In the genomic region with DNA sequence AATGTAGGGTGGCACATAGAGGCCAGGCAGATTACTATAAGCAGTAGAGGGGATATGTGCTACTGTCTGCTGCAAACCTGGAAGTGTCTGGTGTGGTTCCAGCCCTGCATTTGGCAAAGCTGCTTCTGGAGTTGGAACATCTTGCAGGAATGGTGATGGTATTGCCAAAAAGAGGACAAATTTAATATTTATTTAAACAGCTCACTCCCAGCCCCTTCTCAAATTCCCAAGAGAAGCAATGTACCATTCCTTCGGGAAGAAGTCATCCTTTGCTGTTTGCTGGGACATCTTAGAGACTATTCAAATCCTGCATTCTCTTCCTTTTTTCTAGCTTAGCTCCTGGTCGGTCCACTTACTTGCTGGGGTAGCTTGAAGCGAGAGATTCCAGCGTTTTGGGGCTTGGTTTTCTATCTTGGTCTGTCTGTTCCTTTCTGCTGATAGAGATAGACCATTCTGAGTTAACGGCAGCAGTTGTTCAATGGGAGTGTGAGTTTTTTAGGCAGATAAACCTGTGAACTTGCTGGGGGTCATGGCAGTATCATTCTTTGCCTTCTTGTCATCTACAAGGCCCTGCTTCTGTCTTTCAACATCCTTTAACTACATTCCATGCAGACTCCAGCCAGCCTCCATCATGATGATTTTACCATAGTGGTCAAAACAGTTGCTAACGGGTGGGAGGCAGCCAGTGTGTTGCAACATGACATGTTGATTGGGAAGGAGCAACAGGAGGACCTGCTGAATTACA, we compare ENCODE assay signal across 1 cellular context.
TF ChIP-seq lines count a peak whose summit lies in the region.

No MANE protein-coding gene starts in this region.

TF ChIP-seq in K562, 482 proteins besides CTCF, POLR2A, EP300 and RAD21 (continued from another document and continues in another):
- TF ChIP-seq, protein P1, sequence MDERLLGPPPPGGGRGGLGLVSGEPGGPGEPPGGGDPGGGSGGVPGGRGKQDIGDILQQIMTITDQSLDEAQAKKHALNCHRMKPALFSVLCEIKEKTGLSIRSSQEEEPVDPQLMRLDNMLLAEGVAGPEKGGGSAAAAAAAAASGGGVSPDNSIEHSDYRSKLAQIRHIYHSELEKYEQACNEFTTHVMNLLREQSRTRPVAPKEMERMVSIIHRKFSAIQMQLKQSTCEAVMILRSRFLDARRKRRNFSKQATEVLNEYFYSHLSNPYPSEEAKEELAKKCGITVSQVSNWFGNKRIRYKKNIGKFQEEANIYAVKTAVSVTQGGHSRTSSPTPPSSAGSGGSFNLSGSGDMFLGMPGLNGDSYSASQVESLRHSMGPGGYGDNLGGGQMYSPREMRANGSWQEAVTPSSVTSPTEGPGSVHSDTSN (CRISPR knock-in tag; IDR thresholded peaks at IDR 0.05; ENCODE audit: low read depth): no peak
- TF ChIP-seq, protein P1 (tag; conservative IDR thresholded peaks at IDR 0.05; ENCODE audit: low read depth): peak; percentile 61
- peak; percentile 70; the same call in 1 of the 2 replicates for TF ChIP-seq MBD2 (IDR thresholded peaks at IDR 0.05; ENCODE audit: borderline replicate concordance, low read depth)
- TF ChIP-seq ZNF121 (CRISPR knock-in tag; conservative IDR thresholded peaks at IDR 0.05): no peak
- TF ChIP-seq MECOM (CRISPR knock-in tag; IDR thresholded peaks at IDR 0.05): peak; percentile 39; the same call in 1 of the 2 replicates
- TF ChIP-seq, protein P2, sequence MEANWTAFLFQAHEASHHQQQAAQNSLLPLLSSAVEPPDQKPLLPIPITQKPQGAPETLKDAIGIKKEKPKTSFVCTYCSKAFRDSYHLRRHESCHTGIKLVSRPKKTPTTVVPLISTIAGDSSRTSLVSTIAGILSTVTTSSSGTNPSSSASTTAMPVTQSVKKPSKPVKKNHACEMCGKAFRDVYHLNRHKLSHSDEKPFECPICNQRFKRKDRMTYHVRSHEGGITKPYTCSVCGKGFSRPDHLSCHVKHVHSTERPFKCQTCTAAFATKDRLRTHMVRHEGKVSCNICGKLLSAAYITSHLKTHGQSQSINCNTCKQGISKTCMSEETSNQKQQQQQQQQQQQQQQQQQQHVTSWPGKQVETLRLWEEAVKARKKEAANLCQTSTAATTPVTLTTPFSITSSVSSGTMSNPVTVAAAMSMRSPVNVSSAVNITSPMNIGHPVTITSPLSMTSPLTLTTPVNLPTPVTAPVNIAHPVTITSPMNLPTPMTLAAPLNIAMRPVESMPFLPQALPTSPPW (CRISPR knock-in tag; IDR thresholded peaks at IDR 0.05): peak; percentile 48; the same call in 1 of the 2 replicates
- peak; percentile 83; the same call in 1 of the 2 replicates for TF ChIP-seq SMAD4 (CRISPR knock-in tag; conservative IDR thresholded peaks at IDR 0.05)
- TF ChIP-seq FUS (optimal IDR thresholded peaks at IDR 0.05; ENCODE audit: low read depth, low read length): no peak
- TF ChIP-seq DACH1 (IDR thresholded peaks at IDR 0.05; ENCODE audit: partially characterized antibody): no peak
- TF ChIP-seq ERF (CRISPR knock-in tag; IDR thresholded peaks at IDR 0.05): no peak
- peak; percentile 87 for TF ChIP-seq ZBED1 (IDR thresholded peaks at IDR 0.05)
- no peak for TF ChIP-seq KDM4B (IDR thresholded peaks at IDR 0.05; ENCODE audit: borderline replicate concordance in 2 of 2, low read depth in 1 of 2)
- peak; percentile 60 for TF ChIP-seq HMGN3 (IDR thresholded peaks at IDR 0.05; ENCODE audit: borderline replicate concordance, extremely low read depth, insufficient read length, low read depth, low read length)
- peak; percentile 79; the same call in 1 of the 2 replicates for TF ChIP-seq ZNF24 (IDR thresholded peaks at IDR 0.05)
- TF ChIP-seq, protein P3, sequence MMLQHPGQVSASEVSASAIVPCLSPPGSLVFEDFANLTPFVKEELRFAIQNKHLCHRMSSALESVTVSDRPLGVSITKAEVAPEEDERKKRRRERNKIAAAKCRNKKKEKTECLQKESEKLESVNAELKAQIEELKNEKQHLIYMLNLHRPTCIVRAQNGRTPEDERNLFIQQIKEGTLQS (IDR thresholded peaks at IDR 0.05): peak; percentile 67
- TF ChIP-seq, protein P3 (CRISPR knock-in tag; conservative IDR thresholded peaks at IDR 0.05): no peak
- TF ChIP-seq PHB2 (IDR thresholded peaks at IDR 0.05; ENCODE audit: low read depth): peak; percentile 97
- TF ChIP-seq RNF2 (IDR thresholded peaks at IDR 0.05): peak; percentile 90; the same call in 1 of the 2 replicates
- peak; percentile 41; the same call in 1 of the 2 replicates for TF ChIP-seq JUND (IDR thresholded peaks at IDR 0.05; ENCODE audit: borderline replicate concordance, low read depth, low read length)
- TF ChIP-seq JUND (tag; IDR thresholded peaks at IDR 0.05; ENCODE audit: borderline replicate concordance, low read depth, low read length): peak; percentile 60; the same call in 1 of the 3 replicates
- TF ChIP-seq, protein P4, sequence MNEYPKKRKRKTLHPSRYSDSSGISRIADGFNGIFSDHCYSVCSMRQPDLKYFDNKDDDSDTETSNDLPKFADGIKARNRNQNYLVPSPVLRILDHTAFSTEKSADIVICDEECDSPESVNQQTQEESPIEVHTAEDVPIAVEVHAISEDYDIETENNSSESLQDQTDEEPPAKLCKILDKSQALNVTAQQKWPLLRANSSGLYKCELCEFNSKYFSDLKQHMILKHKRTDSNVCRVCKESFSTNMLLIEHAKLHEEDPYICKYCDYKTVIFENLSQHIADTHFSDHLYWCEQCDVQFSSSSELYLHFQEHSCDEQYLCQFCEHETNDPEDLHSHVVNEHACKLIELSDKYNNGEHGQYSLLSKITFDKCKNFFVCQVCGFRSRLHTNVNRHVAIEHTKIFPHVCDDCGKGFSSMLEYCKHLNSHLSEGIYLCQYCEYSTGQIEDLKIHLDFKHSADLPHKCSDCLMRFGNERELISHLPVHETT (CRISPR knock-in tag; conservative IDR thresholded peaks at IDR 0.05 in 1 of 2, IDR thresholded peaks at IDR 0.05 in 1 of 2): peak in 1 of 2 experiments; percentile 75; a peak in 2 of 4 replicates
- TF ChIP-seq TBP (optimal IDR thresholded peaks at IDR 0.05; ENCODE audit: low read depth, low read length): peak; percentile 15
- TF ChIP-seq ZNF583 (CRISPR knock-in tag; IDR thresholded peaks at IDR 0.05): no peak
- TF ChIP-seq KHSRP (IDR thresholded peaks at IDR 0.05): peak; percentile 69; the same call in 1 of the 2 replicates
- peak; percentile 96 for TF ChIP-seq KLF16 (IDR thresholded peaks at IDR 0.05)
- peak; percentile 51; the same call in 1 of the 2 replicates for TF ChIP-seq GATAD2B (IDR thresholded peaks at IDR 0.05; ENCODE audit: borderline replicate concordance)
- TF ChIP-seq DMBX1 (CRISPR knock-in tag; IDR thresholded peaks at IDR 0.05; ENCODE audit: borderline replicate concordance): peak; percentile 28; the same call in 1 of the 2 replicates
- TF ChIP-seq L3MBTL2 (IDR thresholded peaks at IDR 0.05): 0 out of 2 replicates have a peak, but pooled peaks have one; percentile 19
- TF ChIP-seq, protein P5, sequence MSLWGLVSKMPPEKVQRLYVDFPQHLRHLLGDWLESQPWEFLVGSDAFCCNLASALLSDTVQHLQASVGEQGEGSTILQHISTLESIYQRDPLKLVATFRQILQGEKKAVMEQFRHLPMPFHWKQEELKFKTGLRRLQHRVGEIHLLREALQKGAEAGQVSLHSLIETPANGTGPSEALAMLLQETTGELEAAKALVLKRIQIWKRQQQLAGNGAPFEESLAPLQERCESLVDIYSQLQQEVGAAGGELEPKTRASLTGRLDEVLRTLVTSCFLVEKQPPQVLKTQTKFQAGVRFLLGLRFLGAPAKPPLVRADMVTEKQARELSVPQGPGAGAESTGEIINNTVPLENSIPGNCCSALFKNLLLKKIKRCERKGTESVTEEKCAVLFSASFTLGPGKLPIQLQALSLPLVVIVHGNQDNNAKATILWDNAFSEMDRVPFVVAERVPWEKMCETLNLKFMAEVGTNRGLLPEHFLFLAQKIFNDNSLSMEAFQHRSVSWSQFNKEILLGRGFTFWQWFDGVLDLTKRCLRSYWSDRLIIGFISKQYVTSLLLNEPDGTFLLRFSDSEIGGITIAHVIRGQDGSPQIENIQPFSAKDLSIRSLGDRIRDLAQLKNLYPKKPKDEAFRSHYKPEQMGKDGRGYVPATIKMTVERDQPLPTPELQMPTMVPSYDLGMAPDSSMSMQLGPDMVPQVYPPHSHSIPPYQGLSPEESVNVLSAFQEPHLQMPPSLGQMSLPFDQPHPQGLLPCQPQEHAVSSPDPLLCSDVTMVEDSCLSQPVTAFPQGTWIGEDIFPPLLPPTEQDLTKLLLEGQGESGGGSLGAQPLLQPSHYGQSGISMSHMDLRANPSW (CRISPR knock-in tag; IDR thresholded peaks at IDR 0.05): no peak
- TF ChIP-seq, protein P6, sequence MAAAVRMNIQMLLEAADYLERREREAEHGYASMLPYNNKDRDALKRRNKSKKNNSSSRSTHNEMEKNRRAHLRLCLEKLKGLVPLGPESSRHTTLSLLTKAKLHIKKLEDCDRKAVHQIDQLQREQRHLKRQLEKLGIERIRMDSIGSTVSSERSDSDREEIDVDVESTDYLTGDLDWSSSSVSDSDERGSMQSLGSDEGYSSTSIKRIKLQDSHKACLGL (CRISPR knock-in tag; IDR thresholded peaks at IDR 0.05; ENCODE audit: borderline replicate concordance, poor library complexity, severe bottlenecking): no peak
- TF ChIP-seq, protein P7, sequence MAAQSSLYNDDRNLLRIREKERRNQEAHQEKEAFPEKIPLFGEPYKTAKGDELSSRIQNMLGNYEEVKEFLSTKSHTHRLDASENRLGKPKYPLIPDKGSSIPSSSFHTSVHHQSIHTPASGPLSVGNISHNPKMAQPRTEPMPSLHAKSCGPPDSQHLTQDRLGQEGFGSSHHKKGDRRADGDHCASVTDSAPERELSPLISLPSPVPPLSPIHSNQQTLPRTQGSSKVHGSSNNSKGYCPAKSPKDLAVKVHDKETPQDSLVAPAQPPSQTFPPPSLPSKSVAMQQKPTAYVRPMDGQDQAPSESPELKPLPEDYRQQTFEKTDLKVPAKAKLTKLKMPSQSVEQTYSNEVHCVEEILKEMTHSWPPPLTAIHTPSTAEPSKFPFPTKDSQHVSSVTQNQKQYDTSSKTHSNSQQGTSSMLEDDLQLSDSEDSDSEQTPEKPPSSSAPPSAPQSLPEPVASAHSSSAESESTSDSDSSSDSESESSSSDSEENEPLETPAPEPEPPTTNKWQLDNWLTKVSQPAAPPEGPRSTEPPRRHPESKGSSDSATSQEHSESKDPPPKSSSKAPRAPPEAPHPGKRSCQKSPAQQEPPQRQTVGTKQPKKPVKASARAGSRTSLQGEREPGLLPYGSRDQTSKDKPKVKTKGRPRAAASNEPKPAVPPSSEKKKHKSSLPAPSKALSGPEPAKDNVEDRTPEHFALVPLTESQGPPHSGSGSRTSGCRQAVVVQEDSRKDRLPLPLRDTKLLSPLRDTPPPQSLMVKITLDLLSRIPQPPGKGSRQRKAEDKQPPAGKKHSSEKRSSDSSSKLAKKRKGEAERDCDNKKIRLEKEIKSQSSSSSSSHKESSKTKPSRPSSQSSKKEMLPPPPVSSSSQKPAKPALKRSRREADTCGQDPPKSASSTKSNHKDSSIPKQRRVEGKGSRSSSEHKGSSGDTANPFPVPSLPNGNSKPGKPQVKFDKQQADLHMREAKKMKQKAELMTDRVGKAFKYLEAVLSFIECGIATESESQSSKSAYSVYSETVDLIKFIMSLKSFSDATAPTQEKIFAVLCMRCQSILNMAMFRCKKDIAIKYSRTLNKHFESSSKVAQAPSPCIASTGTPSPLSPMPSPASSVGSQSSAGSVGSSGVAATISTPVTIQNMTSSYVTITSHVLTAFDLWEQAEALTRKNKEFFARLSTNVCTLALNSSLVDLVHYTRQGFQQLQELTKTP (IDR thresholded peaks at IDR 0.05; ENCODE audit: low read depth in 1 of 2, partially characterized antibody in 2 of 2): peak; percentile 55 to 72
- TF ChIP-seq ZBTB7A (IDR thresholded peaks at IDR 0.05; ENCODE audit: borderline replicate concordance, control insufficient read depth, low read depth, low read length): no peak
- peak; percentile 97; the same call in 1 of the 2 replicates for TF ChIP-seq CC2D1A (IDR thresholded peaks at IDR 0.05)
- TF ChIP-seq FOXM1 (IDR thresholded peaks at IDR 0.05; ENCODE audit: low read depth): peak; percentile 93
- no peak for TF ChIP-seq FOXM1 (CRISPR knock-in tag; IDR thresholded peaks at IDR 0.05; ENCODE audit: low read depth)
- peak; percentile 43; the same call in 1 of the 2 replicates for TF ChIP-seq ZNF584 (CRISPR knock-in tag; IDR thresholded peaks at IDR 0.05; ENCODE audit: low read depth)
- TF ChIP-seq RAD51 (IDR thresholded peaks at IDR 0.05; ENCODE audit: borderline replicate concordance, low read depth): peak; percentile 49; the same call in 1 of the 2 replicates
- TF ChIP-seq, protein P8, sequence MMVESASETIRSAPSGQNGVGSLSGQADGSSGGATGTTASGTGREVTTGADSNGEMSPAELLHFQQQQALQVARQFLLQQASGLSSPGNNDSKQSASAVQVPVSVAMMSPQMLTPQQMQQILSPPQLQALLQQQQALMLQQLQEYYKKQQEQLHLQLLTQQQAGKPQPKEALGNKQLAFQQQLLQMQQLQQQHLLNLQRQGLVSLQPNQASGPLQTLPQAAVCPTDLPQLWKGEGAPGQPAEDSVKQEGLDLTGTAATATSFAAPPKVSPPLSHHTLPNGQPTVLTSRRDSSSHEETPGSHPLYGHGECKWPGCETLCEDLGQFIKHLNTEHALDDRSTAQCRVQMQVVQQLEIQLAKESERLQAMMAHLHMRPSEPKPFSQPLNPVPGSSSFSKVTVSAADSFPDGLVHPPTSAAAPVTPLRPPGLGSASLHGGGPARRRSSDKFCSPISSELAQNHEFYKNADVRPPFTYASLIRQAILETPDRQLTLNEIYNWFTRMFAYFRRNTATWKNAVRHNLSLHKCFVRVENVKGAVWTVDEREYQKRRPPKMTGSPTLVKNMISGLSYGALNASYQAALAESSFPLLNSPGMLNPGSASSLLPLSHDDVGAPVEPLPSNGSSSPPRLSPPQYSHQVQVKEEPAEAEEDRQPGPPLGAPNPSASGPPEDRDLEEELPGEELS (CRISPR knock-in tag; IDR thresholded peaks at IDR 0.05; ENCODE audit: borderline replicate concordance): no peak
- TF ChIP-seq, protein P9, sequence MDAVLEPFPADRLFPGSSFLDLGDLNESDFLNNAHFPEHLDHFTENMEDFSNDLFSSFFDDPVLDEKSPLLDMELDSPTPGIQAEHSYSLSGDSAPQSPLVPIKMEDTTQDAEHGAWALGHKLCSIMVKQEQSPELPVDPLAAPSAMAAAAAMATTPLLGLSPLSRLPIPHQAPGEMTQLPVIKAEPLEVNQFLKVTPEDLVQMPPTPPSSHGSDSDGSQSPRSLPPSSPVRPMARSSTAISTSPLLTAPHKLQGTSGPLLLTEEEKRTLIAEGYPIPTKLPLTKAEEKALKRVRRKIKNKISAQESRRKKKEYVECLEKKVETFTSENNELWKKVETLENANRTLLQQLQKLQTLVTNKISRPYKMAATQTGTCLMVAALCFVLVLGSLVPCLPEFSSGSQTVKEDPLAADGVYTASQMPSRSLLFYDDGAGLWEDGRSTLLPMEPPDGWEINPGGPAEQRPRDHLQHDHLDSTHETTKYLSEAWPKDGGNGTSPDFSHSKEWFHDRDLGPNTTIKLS (IDR thresholded peaks at IDR 0.05; ENCODE audit: borderline replicate concordance, low read depth): peak; percentile 43; the same call in 1 of the 2 replicates
